Comparison of ENCODE assay signal across 1 cellular context in genomic region chr22:46466255-46466676, GRCh38.
TF ChIP-seq lines count a peak whose summit lies in the region.

No MANE protein-coding gene starts in this region.

TF ChIP-seq in HepG2, 621 proteins besides CTCF, POLR2A, EP300 and RAD21 (continued from another document):
- TF ChIP-seq ZBTB43 (CRISPR knock-in tag; conservative IDR thresholded peaks at IDR 0.05) (no peak), ATRX (CRISPR knock-in tag; IDR thresholded peaks at IDR 0.05; ENCODE audit: borderline replicate concordance) (no peak), ZNF296 (CRISPR knock-in tag; conservative IDR thresholded peaks at IDR 0.05) (no peak), PREB (CRISPR knock-in tag; IDR thresholded peaks at IDR 0.05) (no peak), EZH2 (conservative IDR thresholded peaks at IDR 0.05; ENCODE audit: low read depth, low read length) (no peak), MYPOP (CRISPR knock-in tag; IDR thresholded peaks at IDR 0.05) (no peak), ZBED4 (CRISPR knock-in tag; IDR thresholded peaks at IDR 0.05; ENCODE audit: borderline replicate concordance) (no peak), ZNF790 (CRISPR knock-in tag; IDR thresholded peaks at IDR 0.05; ENCODE audit: borderline replicate concordance) (no peak), HNF4G (IDR thresholded peaks at IDR 0.05; ENCODE audit: borderline replicate concordance, low read depth, low read length) (no peak), HNF4G (CRISPR knock-in tag; IDR thresholded peaks at IDR 0.05; ENCODE audit: borderline replicate concordance, low read depth) (no peak), SMAD3 (CRISPR knock-in tag; IDR thresholded peaks at IDR 0.05) (no peak), SMC3 (IDR thresholded peaks at IDR 0.05; ENCODE audit: low read length) (no peak), HOXA3 (CRISPR knock-in tag; IDR thresholded peaks at IDR 0.05) (no peak), NFE2 (CRISPR knock-in tag; IDR thresholded peaks at IDR 0.05) (no peak)
